14 cellular contexts compared by ENCODE assay signal in genomic region chr17:45113424-45113754, GRCh38. TPM values are rescaled to one million over a fixed set of nuclear protein-coding genes. Genes with fewer than 3 reads are reported as not detected.
A peak's percentile ranks its signal among the peaks of the same experiment; 100 is the strongest.
DNase-seq lines count a peak whose midpoint lies in the region; FAIRE-seq lines count a peak whose summit lies in the region.
"Had no signal": no experiment of that assay in that cellular context is flagged by ENCODE, and none has a peak within 500 bp of the region (broad histone marks: within the 10 kb centered on the region; RNA-seq: fewer than 3 reads in every experiment).

No MANE protein-coding gene starts in this region.

- peaks cover 4% of the 10 kb centered on the region for H3K79me1 ChIP-seq in trophoblast cell (ENCODE audit: low read length)

- H3K4ac ChIP-seq in trophoblast cell (ENCODE audit: low read depth, low read length): no peak overlapping the region

- H3K18ac ChIP-seq in trophoblast cell (ENCODE audit: low read length): no peak overlapping the region

- H3K36me3 ChIP-seq in BLaER1 (peaks cover 12% of the 10 kb centered on the region), trophoblast cell (ENCODE audit: control insufficient read depth in 1 of 2, insufficient read depth in 2 of 2, low read length in 2 of 2) (peaks cover 27 to 29% of the 10 kb centered on the region in 2 experiments)

- H3K27me3 ChIP-seq in BLaER1: no peaks in the 10 kb centered on the region
- no peaks in the 10 kb centered on the region for H3K27me3 ChIP-seq in trophoblast cell (ENCODE audit: insufficient read depth, low read length)
- H3K27me3 ChIP-seq: Peyer's patch had no signal

- peaks cover 33% of the 10 kb centered on the region for H4K20me1 ChIP-seq in BLaER1

- H3K9ac ChIP-seq in BLaER1: peak overlapping the region; percentile 60
- H3K9ac ChIP-seq in trophoblast cell (ENCODE audit: low read length): peak overlapping the region; percentile 23

- peaks cover 73% of the 10 kb centered on the region for H3K4me1 ChIP-seq in BLaER1
- H3K4me1 ChIP-seq in trophoblast cell (ENCODE audit: control insufficient read depth in 1 of 2, insufficient read depth in 2 of 2, low read length in 2 of 2): peaks cover 9 to 11% of the 10 kb centered on the region in 2 experiments

- no peak overlapping the region for H4K8ac ChIP-seq in trophoblast cell (ENCODE audit: low read depth, low read length)

- H3K9me3 ChIP-seq in BLaER1 (no peaks in the 10 kb centered on the region), trophoblast cell (ENCODE audit: insufficient read depth, low read depth, low read length) (peaks cover 2% of the 10 kb centered on the region)
- H3K9me3 ChIP-seq: Peyer's patch had no signal

- no peaks in the 10 kb centered on the region for H3K79me2 ChIP-seq in trophoblast cell (ENCODE audit: control insufficient read depth, insufficient read depth, low read length, poor library complexity)

- H3K4me2 ChIP-seq in BLaER1 (peak overlapping the region; percentile 95), trophoblast cell (ENCODE audit: low read length) (no peak overlapping the region)

- no peak overlapping the region for H3K14ac ChIP-seq in trophoblast cell (ENCODE audit: low read length)

- no peak overlapping the region for H4K91ac ChIP-seq in trophoblast cell (ENCODE audit: low read depth, low read length)

- H3K27ac ChIP-seq in BLaER1 (peak overlapping the region; percentile 85; the same call in 1 of the 2 replicates), cingulate gyrus (ENCODE audit: low read depth, low read length) (peak overlapping the region; percentile 19), trophoblast cell (ENCODE audit: low read depth, low read length) (no peak overlapping the region)
- H3K27ac ChIP-seq: C4-2B, Peyer's patch had no signal

- no peak overlapping the region for H2BK12ac ChIP-seq in trophoblast cell (ENCODE audit: low read length)

- no peak overlapping the region for H2AFZ ChIP-seq in trophoblast cell (ENCODE audit: insufficient read depth, low read length, poor library complexity)

- H4K12ac ChIP-seq in trophoblast cell (ENCODE audit: low read depth, low read length): no peak overlapping the region

- no peak overlapping the region for H3K23ac ChIP-seq in trophoblast cell (ENCODE audit: low read length)

- H2AK5ac ChIP-seq in trophoblast cell (ENCODE audit: low read length): no peak overlapping the region

- no peak overlapping the region for H2BK5ac ChIP-seq in trophoblast cell (ENCODE audit: low read depth, low read length, poor library complexity)

- WGBS in trophoblast cell (ENCODE audit: extremely low coverage, insufficient coverage, insufficient read length): no CpG with 5 or more reads among the region's 9 CpGs

- no peak for DNase-seq in trophoblast cell
- no peak for DNase-seq in putamen (ENCODE audit: low spot score)
- DNase-seq in activated gamma-delta T cell treated with Interleukin-2 at 50 U/mL for 16 hours: no peak
- no peak for DNase-seq in urothelium cell line (ENCODE audit: low spot score)
- DNase-seq: 8988T, DMS53, NCI-H1930, NCI-H2171 treated with DMSO at 0.1 percent for 48 hours, NCI-H510A treated with DMSO at 0.1 percent for 48 hours, Peyer's patch, SHP77 had no signal

- no peak overlapping the region for H2BK120ac ChIP-seq in trophoblast cell (ENCODE audit: insufficient read depth, low read length, poor library complexity)

- no peak for FAIRE-seq in urothelium cell line (lab: Jason Lieb, UNC)

- H3K4me3 ChIP-seq in BLaER1 (no peak overlapping the region), trophoblast cell (ENCODE audit: low read depth, low read length) (no peak overlapping the region)
- H3K4me3 ChIP-seq: Peyer's patch had no signal

RNA-seq across cellular contexts. Expression of gene PLCD3, which starts 18.9 kb away (rescaled TPM):
- polyA plus RNA-seq in trophoblast cell (2013): 53.9 and 61.0 TPM in 2 replicates

RNA-seq across cellular contexts. Expression of gene ACBD4, which starts 22.1 kb away (rescaled TPM):
- 3.8 TPM in 2 replicates for polyA plus RNA-seq in trophoblast cell (2013)

RNA-seq across cellular contexts. Expression of gene HEXIM1, which starts 34.9 kb away (rescaled TPM):
- 108 and 114 TPM in 2 replicates for polyA plus RNA-seq in trophoblast cell (2013)

RNA-seq across cellular contexts. Expression of gene HEXIM2, which starts 48.3 kb away (rescaled TPM):
- 4.2 and 4.3 TPM in 2 replicates for polyA plus RNA-seq in trophoblast cell (2013)

RNA-seq across cellular contexts. Expression of gene NMT1, which starts 52.3 kb away (rescaled TPM):
- polyA plus RNA-seq in trophoblast cell (2013): 114 and 115 TPM in 2 replicates
